Comparison of ENCODE assay signal across 8 cellular contexts in the genomic region with DNA sequence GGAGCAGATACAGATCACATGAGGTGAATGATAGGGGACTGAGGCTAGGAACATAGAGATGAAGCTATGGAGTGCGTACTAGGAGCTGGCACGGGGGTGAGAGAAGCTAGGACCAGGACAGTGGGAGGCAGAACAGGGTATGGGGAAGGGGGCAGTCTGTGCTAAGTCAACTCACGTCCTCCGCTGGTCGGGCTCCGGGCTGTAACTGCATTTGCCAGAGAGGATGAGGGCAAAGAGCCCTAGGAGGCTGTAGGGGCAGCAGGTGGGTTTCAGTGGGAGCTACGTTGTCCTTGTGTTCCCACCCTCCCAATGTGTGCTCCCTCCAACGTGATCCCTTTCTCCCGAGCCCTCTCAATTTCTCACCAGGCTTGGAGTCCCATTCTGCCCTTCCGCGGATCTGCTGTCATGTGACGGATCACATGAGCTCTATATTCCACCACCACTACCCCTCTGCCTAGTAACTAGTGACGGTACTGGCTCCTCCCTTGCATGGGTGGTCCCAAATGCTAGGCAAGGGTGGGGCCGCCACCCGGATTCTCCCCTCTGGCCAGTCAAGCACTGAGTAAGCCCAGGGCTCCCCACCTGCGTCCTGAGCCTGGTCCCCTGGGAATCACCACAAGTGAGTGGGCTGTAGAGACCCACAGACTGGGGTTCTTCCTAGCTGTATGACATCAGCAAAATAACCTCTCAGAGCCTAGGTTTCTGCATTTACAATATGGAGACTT. TPM values are rescaled to one million over a fixed set of nuclear protein-coding genes. Genes with fewer than 3 reads are reported as not detected.
A peak's percentile ranks its signal among the peaks of the same experiment; 100 is the strongest.
DNase-seq lines count a peak whose midpoint lies in the region; ATAC-seq, FAIRE-seq and TF ChIP-seq lines count a peak whose summit lies in the region.

A gene (minus strand): TSS at position 402 of the 725 bp plus-strand sequence. CDS start 22 bp downstream, at position 380.

- H3K4me3 Mint-ChIP-seq in T-helper 17 cell = no peak within 1 kb of the TSS

- H3K36me3 Mint-ChIP-seq in T-helper 17 cell (ENCODE audit: low read depth) = peaks cover 9% of the 10 kb centered on the region

- H3K27ac Mint-ChIP-seq in T-helper 17 cell = no peak within 1 kb of the TSS

- WGBS in psoas muscle, 3 donors = 1 to 2% (median 1%) methylated on average over 13 to 16 of the region's 16 CpGs

- intact Hi-C loops in left ventricle myocardium superior (cut with micrococcal nuclease) (no loop called here), psoas muscle (cut with DNase I) (loop anchor here (2.0 to 10.0 kb wide), 4 partner anchors 63 to 384 kb away; a partner anchor contains a TSS)

- H3K27ac ChIP-seq in angular gyrus (ENCODE audit: low read depth, low read length) (peak within 1 kb of the TSS; percentile 97), psoas muscle (peak within 1 kb of the TSS; percentile 89)

- no peaks in the 10 kb centered on the region for H3K27me3 Mint-ChIP-seq in T-helper 17 cell

- peak; percentile 85 for DNase-seq in NCI-H1694 treated with DMSO at 0.1 percent for 48 hours (lab: John Stamatoyannopoulos, UW)
- peak; percentile 74 to 86 (median 81) for DNase-seq in T-helper 17 cell
- DNase-seq in left ventricle myocardium superior = peak; percentile 91
- peak; percentile 87 to 92 for DNase-seq in psoas muscle
- DNase-seq in urothelium cell line (ENCODE audit: low spot score) = peak; percentile 97

- H3K4me1 ChIP-seq in psoas muscle = peaks cover 21% of the 10 kb centered on the region

- H3K4me1 Mint-ChIP-seq in T-helper 17 cell = peaks cover 19% of the 10 kb centered on the region

- no peaks in the 10 kb centered on the region for H3K27me3 ChIP-seq in psoas muscle (ENCODE audit: insufficient read depth in 3 of 3, low read length in 2 of 3)

- peaks cover 0 to 31% of the 10 kb centered on the region in 2 donors for H3K36me3 ChIP-seq in psoas muscle (ENCODE audit: insufficient read depth in 1 of 2, low read depth in 1 of 2)

- H3K9me3 ChIP-seq in T-helper 17 cell (ENCODE audit: control insufficient read depth, low read length, poor library complexity, severe bottlenecking) (no peaks in the 10 kb centered on the region), psoas muscle (no peaks in the 10 kb centered on the region)

- peak; percentile 79 for FAIRE-seq in urothelium cell line (lab: Jason Lieb, UNC)

- no peak for TF ChIP-seq CTCF in psoas muscle (IDR thresholded peaks at IDR 0.05)

- ATAC-seq in GM18499 (IDR thresholded peaks at IDR 0.05; ENCODE audit: insufficient read depth, unreplicated experiment) (peak; percentile 97), HG02938 (IDR thresholded peaks at IDR 0.05; ENCODE audit: unreplicated experiment) (peak; percentile 99), T-helper 17 cell (peak; percentile 97), left ventricle myocardium superior (peak; percentile 96), psoas muscle (peak; percentile 97 to 99 (median 98))

- peak within 1 kb of the TSS; percentile 80 for H3K4me3 ChIP-seq in psoas muscle

RNA-seq across cellular contexts. Expression of the gene that starts here (rescaled TPM):
- total RNA-seq in T-helper 17 cell (10 to 100 TPM; 77.1 to 84.6 TPM), left ventricle myocardium superior (77.7 TPM), psoas muscle (10 to 100 TPM; 28.0 to 50.2 (median 35.8) TPM)
- 10 to 100 TPM; 11.8 to 30.0 (median 21.6) TPM for polyA plus RNA-seq in psoas muscle

Comparison
In these comparisons a context has a peak if more than half of its experiments do, and no peak if none do; other contexts are left out.
1. Peak in every context shown above with its lines: DNase-seq, ATAC-seq, H3K4me3 ChIP-seq and H3K27ac ChIP-seq.